7 cellular contexts compared by ENCODE assay signal in genomic region chr18:57853864-57854263, GRCh38.
"Had no signal": no experiment of that assay in that cellular context is flagged by ENCODE, and none has a peak within 500 bp of the region (broad histone marks: within the 10 kb centered on the region; RNA-seq: fewer than 3 reads in every experiment).

No MANE protein-coding gene starts in this region.

- ATAC-seq: HCT116 had no signal

- DNase-seq: GM23248, GOT3, H7, HFFc6 had no signal

- H3K4me3 ChIP-seq: GM23248, HAP-1 had no signal

- FAIRE-seq: HTR-8/SVneo had no signal

- H3K36me3 ChIP-seq: HAP-1 had no signal

- H3K4me1 ChIP-seq: HAP-1 had no signal

- H3K27ac ChIP-seq: GM23248 had no signal

- H3K9me3 ChIP-seq: HAP-1 had no signal
